Comparison of ENCODE assay signal across 8 cellular contexts in the genomic region with DNA sequence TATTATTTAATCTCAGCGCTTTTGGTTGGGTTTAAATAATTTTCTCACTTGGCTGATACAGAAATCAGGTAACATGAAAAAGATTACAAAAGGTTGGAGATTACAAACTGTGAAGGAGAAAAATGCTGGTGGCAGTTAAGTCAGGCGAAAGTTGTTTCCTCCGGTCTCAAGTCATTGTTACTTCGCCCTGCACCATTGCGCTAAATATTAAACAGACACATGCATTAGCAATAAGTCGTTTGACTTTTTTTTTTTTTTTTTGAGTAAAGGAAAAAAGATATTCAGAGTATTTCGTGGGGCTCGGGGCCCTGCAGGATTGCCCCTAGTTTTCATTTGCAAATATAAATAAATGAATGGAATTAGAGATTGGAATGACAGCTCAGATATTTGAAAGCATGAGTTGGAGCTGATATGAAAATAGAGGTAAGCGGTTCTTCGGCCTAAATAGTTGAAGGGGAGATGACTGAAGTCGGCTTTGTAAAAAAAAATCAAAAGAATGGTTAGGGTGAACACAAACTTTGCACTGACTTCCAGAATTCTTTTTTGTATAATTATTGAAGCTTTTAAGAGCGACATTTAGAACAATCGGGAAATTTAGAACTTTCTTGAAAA. TPM values are rescaled to one million over a fixed set of nuclear protein-coding genes. Genes with fewer than 3 reads are reported as not detected.
DNase-seq lines count a peak whose midpoint lies in the region; ATAC-seq and TF ChIP-seq lines count a peak whose summit lies in the region.

No MANE protein-coding gene starts in this region.

- H3K27me3 ChIP-seq in adipocyte (replicated peaks; ENCODE audit: control insufficient read depth, insufficient read depth, low read length) (no peaks in the 10 kb centered on the region), lower lobe of right lung (ENCODE audit: low read depth) (no peaks in the 10 kb centered on the region)

- ATAC-seq in stimulated activated naive CD8-positive, alpha-beta T cell treated with anti-CD3 and anti-CD28 coated beads, Interleukin-15, Interleukin-2, amounts not matched to agents 100 U/mL and 50 U/mL, for 24 hours, result no peak
- no peak for ATAC-seq in lower lobe of right lung

- H3K4me3 ChIP-seq in adipocyte (ENCODE audit: low read length), result peak overlapping the region; percentile 92
- H3K4me3 ChIP-seq in lower lobe of right lung, result peak overlapping the region; percentile 70
- peak overlapping the region; percentile 25 for H3K4me3 ChIP-seq in urinary bladder (ENCODE audit: low read depth, low read length)

- DNase-seq in stimulated activated naive CD8-positive, alpha-beta T cell treated with anti-CD3 and anti-CD28 coated beads, Interleukin-15, Interleukin-2, amounts not matched to agents 100 U/mL and 50 U/mL, for 24 hours, result no peak
- DNase-seq in adipocyte (ENCODE audit: low read depth) (peak; percentile 35), lower lobe of right lung (no peak), COLO668 (lab: John Stamatoyannopoulos, UW; ENCODE audit: unreplicated experiment) (no peak), midbrain (lab: John Stamatoyannopoulos, UW) (no peak)
- DNase-seq in activated effector memory CD4-positive, alpha-beta T cell treated with Interleukin-2 at 50 U/mL for 16 hours, result no peak

- intact Hi-C loops in lower lobe of right lung (cut with DNase I), result no loop called here

- peak overlapping the region; percentile 97 for H3K27ac Mint-ChIP-seq in stimulated activated naive CD8-positive, alpha-beta T cell treated with anti-CD3 and anti-CD28 coated beads, Interleukin-15, Interleukin-2, amounts not matched to agents 100 ng/mL and 50 ng/mL, for 24 hours

- H3K27me3 Mint-ChIP-seq in stimulated activated naive CD8-positive, alpha-beta T cell treated with anti-CD3 and anti-CD28 coated beads, Interleukin-15, Interleukin-2, amounts not matched to agents 100 ng/mL and 50 ng/mL, for 24 hours, result no peaks in the 10 kb centered on the region

- peaks cover 32% of the 10 kb centered on the region for H3K36me3 Mint-ChIP-seq in stimulated activated naive CD8-positive, alpha-beta T cell treated with anti-CD3 and anti-CD28 coated beads, Interleukin-15, Interleukin-2, amounts not matched to agents 100 ng/mL and 50 ng/mL, for 24 hours (ENCODE audit: low read depth)

- no peak for TF ChIP-seq CTCF in lower lobe of right lung (IDR thresholded peaks at IDR 0.05)

- H3K36me3 ChIP-seq in adipocyte (ENCODE audit: control insufficient read depth, insufficient read depth, low read length, severe bottlenecking) (no peaks in the 10 kb centered on the region), lower lobe of right lung (no peaks in the 10 kb centered on the region), urinary bladder (ENCODE audit: insufficient read depth) (no peaks in the 10 kb centered on the region)

- H3K9me3 ChIP-seq in adipocyte (ENCODE audit: control insufficient read depth, low read length), result no peaks in the 10 kb centered on the region
- H3K9me3 ChIP-seq in lower lobe of right lung, result no peaks in the 10 kb centered on the region

- peak overlapping the region; percentile 87 for H3K9ac ChIP-seq in adipocyte (ENCODE audit: low read length)

- peaks cover 11% of the 10 kb centered on the region for H3K4me1 ChIP-seq in adipocyte (ENCODE audit: control insufficient read depth, insufficient read depth, low read length)
- H3K4me1 ChIP-seq in lower lobe of right lung, result peaks cover 15% of the 10 kb centered on the region
- H3K4me1 ChIP-seq in urinary bladder (ENCODE audit: insufficient read depth), result no peaks in the 10 kb centered on the region

- peaks cover 4% of the 10 kb centered on the region for H3K9me3 Mint-ChIP-seq in stimulated activated naive CD8-positive, alpha-beta T cell treated with anti-CD3 and anti-CD28 coated beads, Interleukin-15, Interleukin-2, amounts not matched to agents 100 ng/mL and 50 ng/mL, for 24 hours

- H3K4me3 Mint-ChIP-seq in stimulated activated naive CD8-positive, alpha-beta T cell treated with anti-CD3 and anti-CD28 coated beads, Interleukin-15, Interleukin-2, amounts not matched to agents 100 ng/mL and 50 ng/mL, for 24 hours, result peak overlapping the region; percentile 97

- no peak overlapping the region for H3K27ac ChIP-seq in lower lobe of right lung
- no peak overlapping the region for H3K27ac ChIP-seq in urinary bladder (ENCODE audit: low read depth)

- peaks cover 46% of the 10 kb centered on the region for H3K4me1 Mint-ChIP-seq in stimulated activated naive CD8-positive, alpha-beta T cell treated with anti-CD3 and anti-CD28 coated beads, Interleukin-15, Interleukin-2, amounts not matched to agents 100 ng/mL and 50 ng/mL, for 24 hours (ENCODE audit: low read depth)

- 17% methylated on average over 13 of the region's 13 CpGs for WGBS in urinary bladder

RNA-seq across cellular contexts. Expression of a gene that starts 0.9 kb away (rescaled TPM):
- total RNA-seq in lower lobe of right lung, result 12.3 TPM
- 22.3 TPM for total RNA-seq in urinary bladder
- 13.1 TPM for polyA plus RNA-seq in urinary bladder

Comparison
In these comparisons a context has a peak if more than half of its experiments do, and no peak if none do; other contexts are left out.
1. H3K4me3 ChIP-seq: peak in every context shown above with its lines; median percentile 92 in adipocyte; 70 in lower lobe of right lung; 25 in urinary bladder.